Comparison of ENCODE assay signal across 1 cellular context in the genomic region with DNA sequence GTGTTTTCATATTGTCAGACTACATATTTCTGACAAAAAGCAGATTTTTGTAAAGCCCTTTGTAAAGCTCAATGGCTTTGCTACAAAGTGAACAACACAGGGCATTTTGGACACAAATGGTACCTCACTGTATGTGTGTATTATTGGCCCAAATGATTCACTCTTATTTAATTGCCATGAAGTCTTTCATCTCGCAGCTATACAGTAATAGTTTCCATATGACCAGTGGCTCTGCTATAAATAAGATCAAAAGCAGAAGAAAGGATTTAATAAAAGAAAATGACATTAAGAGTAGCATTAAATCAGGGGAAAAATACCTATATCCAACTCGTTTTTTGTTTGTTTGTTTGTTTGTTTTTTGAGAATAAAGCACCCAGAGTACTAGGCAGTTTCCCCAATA.
TF ChIP-seq lines count a peak whose summit lies in the region.

No MANE protein-coding gene starts in this region.

TF ChIP-seq in IMR-90, 13 proteins besides CTCF, POLR2A, EP300 and RAD21 (continued from another document):
- TF ChIP-seq NFE2L2 (IDR thresholded peaks at IDR 0.05; ENCODE audit: low read depth, low read length) = no peak
- no peak for TF ChIP-seq BHLHE40 (IDR thresholded peaks at IDR 0.05; ENCODE audit: low read depth, low read length)
- TF ChIP-seq CEBPB (IDR thresholded peaks at IDR 0.05; ENCODE audit: low read depth, low read length) = no peak
- no peak for TF ChIP-seq CHD1 (IDR thresholded peaks at IDR 0.05; ENCODE audit: low read depth, low read length)
- no peak for TF ChIP-seq MAFK (IDR thresholded peaks at IDR 0.05; ENCODE audit: low read depth, low read length)
- TF ChIP-seq, protein P1, sequence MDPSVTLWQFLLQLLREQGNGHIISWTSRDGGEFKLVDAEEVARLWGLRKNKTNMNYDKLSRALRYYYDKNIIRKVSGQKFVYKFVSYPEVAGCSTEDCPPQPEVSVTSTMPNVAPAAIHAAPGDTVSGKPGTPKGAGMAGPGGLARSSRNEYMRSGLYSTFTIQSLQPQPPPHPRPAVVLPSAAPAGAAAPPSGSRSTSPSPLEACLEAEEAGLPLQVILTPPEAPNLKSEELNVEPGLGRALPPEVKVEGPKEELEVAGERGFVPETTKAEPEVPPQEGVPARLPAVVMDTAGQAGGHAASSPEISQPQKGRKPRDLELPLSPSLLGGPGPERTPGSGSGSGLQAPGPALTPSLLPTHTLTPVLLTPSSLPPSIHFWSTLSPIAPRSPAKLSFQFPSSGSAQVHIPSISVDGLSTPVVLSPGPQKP (IDR thresholded peaks at IDR 0.05; ENCODE audit: borderline replicate concordance, low read depth, low read length) = no peak
- TF ChIP-seq MAZ (IDR thresholded peaks at IDR 0.05; ENCODE audit: borderline replicate concordance, low read depth, low read length) = no peak
- no peak for TF ChIP-seq RCOR1 (IDR thresholded peaks at IDR 0.05; ENCODE audit: insufficient replicate concordance, low read length)
- TF ChIP-seq FOS (IDR thresholded peaks at IDR 0.05; ENCODE audit: low read depth, low read length) = no peak
